ENCODE assay signal across 1 cellular context in genomic region chrX:20471483-20471882, GRCh38.
TF ChIP-seq lines count a peak whose summit lies in the region.

No MANE protein-coding gene starts in this region.

TF ChIP-seq in HepG2, 621 proteins besides CTCF, POLR2A, EP300 and RAD21 (continued from another document and continues in another):
- TF ChIP-seq ZNF318 (CRISPR knock-in tag; IDR thresholded peaks at IDR 0.05) = no peak
- TF ChIP-seq TBX3 (IDR thresholded peaks at IDR 0.05; ENCODE audit: borderline replicate concordance) = peak; percentile 37; the same call in 1 of the 2 replicates
- TF ChIP-seq, protein P1, sequence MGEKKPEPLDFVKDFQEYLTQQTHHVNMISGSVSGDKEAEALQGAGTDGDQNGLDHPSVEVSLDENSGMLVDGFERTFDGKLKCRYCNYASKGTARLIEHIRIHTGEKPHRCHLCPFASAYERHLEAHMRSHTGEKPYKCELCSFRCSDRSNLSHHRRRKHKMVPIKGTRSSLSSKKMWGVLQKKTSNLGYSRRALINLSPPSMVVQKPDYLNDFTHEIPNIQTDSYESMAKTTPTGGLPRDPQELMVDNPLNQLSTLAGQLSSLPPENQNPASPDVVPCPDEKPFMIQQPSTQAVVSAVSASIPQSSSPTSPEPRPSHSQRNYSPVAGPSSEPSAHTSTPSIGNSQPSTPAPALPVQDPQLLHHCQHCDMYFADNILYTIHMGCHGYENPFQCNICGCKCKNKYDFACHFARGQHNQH (CRISPR knock-in tag; IDR thresholded peaks at IDR 0.05) = peak; percentile 44; the same call in 1 of the 2 replicates
- TF ChIP-seq, protein P2, sequence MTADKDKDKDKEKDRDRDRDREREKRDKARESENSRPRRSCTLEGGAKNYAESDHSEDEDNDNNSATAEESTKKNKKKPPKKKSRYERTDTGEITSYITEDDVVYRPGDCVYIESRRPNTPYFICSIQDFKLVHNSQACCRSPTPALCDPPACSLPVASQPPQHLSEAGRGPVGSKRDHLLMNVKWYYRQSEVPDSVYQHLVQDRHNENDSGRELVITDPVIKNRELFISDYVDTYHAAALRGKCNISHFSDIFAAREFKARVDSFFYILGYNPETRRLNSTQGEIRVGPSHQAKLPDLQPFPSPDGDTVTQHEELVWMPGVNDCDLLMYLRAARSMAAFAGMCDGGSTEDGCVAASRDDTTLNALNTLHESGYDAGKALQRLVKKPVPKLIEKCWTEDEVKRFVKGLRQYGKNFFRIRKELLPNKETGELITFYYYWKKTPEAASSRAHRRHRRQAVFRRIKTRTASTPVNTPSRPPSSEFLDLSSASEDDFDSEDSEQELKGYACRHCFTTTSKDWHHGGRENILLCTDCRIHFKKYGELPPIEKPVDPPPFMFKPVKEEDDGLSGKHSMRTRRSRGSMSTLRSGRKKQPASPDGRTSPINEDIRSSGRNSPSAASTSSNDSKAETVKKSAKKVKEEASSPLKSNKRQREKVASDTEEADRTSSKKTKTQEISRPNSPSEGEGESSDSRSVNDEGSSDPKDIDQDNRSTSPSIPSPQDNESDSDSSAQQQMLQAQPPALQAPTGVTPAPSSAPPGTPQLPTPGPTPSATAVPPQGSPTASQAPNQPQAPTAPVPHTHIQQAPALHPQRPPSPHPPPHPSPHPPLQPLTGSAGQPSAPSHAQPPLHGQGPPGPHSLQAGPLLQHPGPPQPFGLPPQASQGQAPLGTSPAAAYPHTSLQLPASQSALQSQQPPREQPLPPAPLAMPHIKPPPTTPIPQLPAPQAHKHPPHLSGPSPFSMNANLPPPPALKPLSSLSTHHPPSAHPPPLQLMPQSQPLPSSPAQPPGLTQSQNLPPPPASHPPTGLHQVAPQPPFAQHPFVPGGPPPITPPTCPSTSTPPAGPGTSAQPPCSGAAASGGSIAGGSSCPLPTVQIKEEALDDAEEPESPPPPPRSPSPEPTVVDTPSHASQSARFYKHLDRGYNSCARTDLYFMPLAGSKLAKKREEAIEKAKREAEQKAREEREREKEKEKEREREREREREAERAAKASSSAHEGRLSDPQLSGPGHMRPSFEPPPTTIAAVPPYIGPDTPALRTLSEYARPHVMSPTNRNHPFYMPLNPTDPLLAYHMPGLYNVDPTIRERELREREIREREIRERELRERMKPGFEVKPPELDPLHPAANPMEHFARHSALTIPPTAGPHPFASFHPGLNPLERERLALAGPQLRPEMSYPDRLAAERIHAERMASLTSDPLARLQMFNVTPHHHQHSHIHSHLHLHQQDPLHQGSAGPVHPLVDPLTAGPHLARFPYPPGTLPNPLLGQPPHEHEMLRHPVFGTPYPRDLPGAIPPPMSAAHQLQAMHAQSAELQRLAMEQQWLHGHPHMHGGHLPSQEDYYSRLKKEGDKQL (CRISPR knock-in tag; IDR thresholded peaks at IDR 0.05; ENCODE audit: low read depth) = 0 out of 2 replicates have a peak, but pooled peaks have one; percentile 53
- peak; percentile 88 for TF ChIP-seq CEBPB (IDR thresholded peaks at IDR 0.05; ENCODE audit: borderline replicate concordance, low read depth, low read length)
- TF ChIP-seq RARA (CRISPR knock-in tag; IDR thresholded peaks at IDR 0.05) = peak; percentile 80
- peak; percentile 86 for TF ChIP-seq TCF7 (IDR thresholded peaks at IDR 0.05; ENCODE audit: low read depth)
- TF ChIP-seq NR2C2 (CRISPR knock-in tag; IDR thresholded peaks at IDR 0.05; ENCODE audit: borderline replicate concordance) = peak; percentile 38; the same call in 1 of the 2 replicates
- TF ChIP-seq PAXIP1 (CRISPR knock-in tag; conservative IDR thresholded peaks at IDR 0.05) = peak; percentile 90
- no peak for TF ChIP-seq RBAK (CRISPR knock-in tag; IDR thresholded peaks at IDR 0.05)
- TF ChIP-seq NFIC (IDR thresholded peaks at IDR 0.05; ENCODE audit: low read length) = peak; percentile 90
- peak; percentile 80 for TF ChIP-seq TEAD3 (CRISPR knock-in tag; optimal IDR thresholded peaks at IDR 0.05; ENCODE audit: borderline replicate concordance)
- TF ChIP-seq SAP130 (CRISPR knock-in tag; IDR thresholded peaks at IDR 0.05; ENCODE audit: low read depth) = peak; percentile 36; the same call in 1 of the 2 replicates
- TF ChIP-seq ZNF773 (CRISPR knock-in tag; IDR thresholded peaks at IDR 0.05; ENCODE audit: borderline replicate concordance) = no peak
- TF ChIP-seq ATRX (CRISPR knock-in tag; IDR thresholded peaks at IDR 0.05; ENCODE audit: borderline replicate concordance) = no peak
- TF ChIP-seq DRAP1 (CRISPR knock-in tag; IDR thresholded peaks at IDR 0.05) = 0 out of 2 replicates have a peak, but pooled peaks have one; percentile 19
- 0 out of 2 replicates have a peak, but pooled peaks have one; percentile 15 for TF ChIP-seq NFYC (CRISPR knock-in tag; IDR thresholded peaks at IDR 0.05)
- no peak for TF ChIP-seq SMYD3 (CRISPR knock-in tag; IDR thresholded peaks at IDR 0.05)
- TF ChIP-seq NCOR1 (IDR thresholded peaks at IDR 0.05; ENCODE audit: borderline replicate concordance, low read length) = peak; percentile 91; the same call in 1 of the 2 replicates
- TF ChIP-seq FOXK1 (CRISPR knock-in tag; IDR thresholded peaks at IDR 0.05; ENCODE audit: borderline replicate concordance, low read depth) = peak; percentile 58; the same call in 1 of the 2 replicates
- TF ChIP-seq CEBPG (CRISPR knock-in tag; IDR thresholded peaks at IDR 0.05) = peak; percentile 87
- TF ChIP-seq CREM (IDR thresholded peaks at IDR 0.05) = peak; percentile 88
- no peak for TF ChIP-seq CREM (CRISPR knock-in tag; IDR thresholded peaks at IDR 0.05)
- TF ChIP-seq ZNF501 (CRISPR knock-in tag; IDR thresholded peaks at IDR 0.05) = no peak
- peak; percentile 81; the same call in 1 of the 2 replicates for TF ChIP-seq FOXJ3 (CRISPR knock-in tag; IDR thresholded peaks at IDR 0.05; ENCODE audit: borderline replicate concordance)
- peak; percentile 88 for TF ChIP-seq HNF4G (IDR thresholded peaks at IDR 0.05; ENCODE audit: borderline replicate concordance, low read depth, low read length)
- TF ChIP-seq HNF4G (CRISPR knock-in tag; IDR thresholded peaks at IDR 0.05; ENCODE audit: borderline replicate concordance, low read depth) = no peak
- TF ChIP-seq ZNF460 (CRISPR knock-in tag; IDR thresholded peaks at IDR 0.05; ENCODE audit: borderline replicate concordance) = no peak
- TF ChIP-seq SALL1 (CRISPR knock-in tag; IDR thresholded peaks at IDR 0.05) = peak; percentile 76; the same call in 1 of the 2 replicates
- peak; percentile 17; the same call in 1 of the 2 replicates for TF ChIP-seq SP5 (CRISPR knock-in tag; IDR thresholded peaks at IDR 0.05; ENCODE audit: borderline replicate concordance, low read depth)
- TF ChIP-seq ZNF720 (CRISPR knock-in tag; IDR thresholded peaks at IDR 0.05) = no peak
- TF ChIP-seq HMG20B (CRISPR knock-in tag; conservative IDR thresholded peaks at IDR 0.05) = 0 out of 2 replicates have a peak, but pooled peaks have one; percentile 43
- TF ChIP-seq CHD4 (IDR thresholded peaks at IDR 0.05; ENCODE audit: borderline replicate concordance, low read length) = no peak
- peak in 1 of 2 experiments; percentile 48; a peak in 1 of 4 replicates for TF ChIP-seq ATF4 (CRISPR knock-in tag; IDR thresholded peaks at IDR 0.05)
- TF ChIP-seq HDAC1 (CRISPR knock-in tag; IDR thresholded peaks at IDR 0.05) = peak; percentile 46; the same call in 1 of the 2 replicates
- TF ChIP-seq, protein P3, sequence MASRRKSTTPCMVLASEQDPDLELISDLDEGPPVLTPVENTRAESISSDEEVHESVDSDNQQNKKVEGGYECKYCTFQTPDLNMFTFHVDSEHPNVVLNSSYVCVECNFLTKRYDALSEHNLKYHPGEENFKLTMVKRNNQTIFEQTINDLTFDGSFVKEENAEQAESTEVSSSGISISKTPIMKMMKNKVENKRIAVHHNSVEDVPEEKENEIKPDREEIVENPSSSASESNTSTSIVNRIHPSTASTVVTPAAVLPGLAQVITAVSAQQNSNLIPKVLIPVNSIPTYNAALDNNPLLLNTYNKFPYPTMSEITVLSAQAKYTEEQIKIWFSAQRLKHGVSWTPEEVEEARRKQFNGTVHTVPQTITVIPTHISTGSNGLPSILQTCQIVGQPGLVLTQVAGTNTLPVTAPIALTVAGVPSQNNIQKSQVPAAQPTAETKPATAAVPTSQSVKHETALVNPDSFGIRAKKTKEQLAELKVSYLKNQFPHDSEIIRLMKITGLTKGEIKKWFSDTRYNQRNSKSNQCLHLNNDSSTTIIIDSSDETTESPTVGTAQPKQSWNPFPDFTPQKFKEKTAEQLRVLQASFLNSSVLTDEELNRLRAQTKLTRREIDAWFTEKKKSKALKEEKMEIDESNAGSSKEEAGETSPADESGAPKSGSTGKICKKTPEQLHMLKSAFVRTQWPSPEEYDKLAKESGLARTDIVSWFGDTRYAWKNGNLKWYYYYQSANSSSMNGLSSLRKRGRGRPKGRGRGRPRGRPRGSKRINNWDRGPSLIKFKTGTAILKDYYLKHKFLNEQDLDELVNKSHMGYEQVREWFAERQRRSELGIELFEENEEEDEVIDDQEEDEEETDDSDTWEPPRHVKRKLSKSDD (CRISPR knock-in tag; IDR thresholded peaks at IDR 0.05; ENCODE audit: low read depth) = no peak
- TF ChIP-seq ELF4 (CRISPR knock-in tag; IDR thresholded peaks at IDR 0.05; ENCODE audit: borderline replicate concordance) = no peak
